8 cellular contexts compared by ENCODE assay signal in genomic region chr1:218339267-218339831, GRCh38. TPM values are rescaled to one million over a fixed set of nuclear protein-coding genes. Genes with fewer than 3 reads are reported as not detected.
DNase-seq lines count a peak whose midpoint lies in the region; ATAC-seq and TF ChIP-seq lines count a peak whose summit lies in the region.

No MANE protein-coding gene starts in this region.

- H3K9me3 ChIP-seq in transverse colon, result no peaks in the 10 kb centered on the region

- peaks cover 1% of the 10 kb centered on the region for H3K36me3 Mint-ChIP-seq in activated naive CD4-positive, alpha-beta T cell treated with anti-CD3 and anti-CD28 coated beads, Interleukin-2, amount 10 ng/mL, durations not matched to agents 7 days and 5 days

- TF ChIP-seq CTCF in GM13977 (IDR thresholded peaks at IDR 0.05; ENCODE audit: extremely low read depth, insufficient read depth, missing control alignments) (peak; percentile 62), fibroblast of villous mesenchyme (IDR thresholded peaks at IDR 0.05; ENCODE audit: insufficient read depth, low read depth, low read length) (peak; percentile 72), transverse colon (IDR thresholded peaks at IDR 0.05) (peak; percentile 53 to 75 (median 61))

- no peak overlapping the region for H3K4me3 ChIP-seq in fibroblast of villous mesenchyme (ENCODE audit: low read depth, low read length)
- no peak overlapping the region for H3K4me3 ChIP-seq in transverse colon

- H3K9me3 Mint-ChIP-seq in activated naive CD4-positive, alpha-beta T cell treated with anti-CD3 and anti-CD28 coated beads, Interleukin-2, amount 10 ng/mL, durations not matched to agents 7 days and 5 days, result no peaks in the 10 kb centered on the region

- CTCF ChIA-PET in activated naive CD4-positive, alpha-beta T cell treated with anti-CD3 and anti-CD28 coated beads, Interleukin-2, amount 10 ng/mL, durations not matched to agents 7 days and 5 days (lab: Charles Lee), result interaction anchor here (0.6 to 1.3 kb wide), 6 partner anchors 17 to 184 kb away, joined by 3 to 4 read pairs (median 3); no protein-coding TSS in a partner anchor

- no peak overlapping the region for H3K4me3 Mint-ChIP-seq in activated naive CD4-positive, alpha-beta T cell treated with anti-CD3 and anti-CD28 coated beads, Interleukin-2, amount 10 ng/mL, durations not matched to agents 7 days and 5 days

- H3K4me1 Mint-ChIP-seq in activated naive CD4-positive, alpha-beta T cell treated with anti-CD3 and anti-CD28 coated beads, Interleukin-2, amount 10 ng/mL, durations not matched to agents 7 days and 5 days, result no peaks in the 10 kb centered on the region

- H3K4me1 ChIP-seq in transverse colon, result peaks cover 0 to 6% (median 0%) of the 10 kb centered on the region in 4 donors

- peak; percentile 80 for ATAC-seq in HG03175 (IDR thresholded peaks at IDR 0.05; ENCODE audit: unreplicated experiment)

- H3K27ac ChIP-seq in transverse colon, result no peak overlapping the region

- in situ Hi-C loops in ACHN (cut with HindIII; ENCODE audit: low pct_ligation_motif_present, low pct_unique_long_range_greater_than_20kb, low sequenced_read_pairs), result no loop called here
- in situ Hi-C loops in GM13977 (cut with MboI; ENCODE audit: low pct_unique_long_range_greater_than_20kb, low sequenced_read_pairs, unreplicated experiment), result loop anchor here (25.0 kb wide), 3 partner anchors 848 to 1473 kb away; no protein-coding TSS in a partner anchor
- in situ Hi-C loops in transverse colon (cut with MboI; ENCODE audit: low pct_ligation_motif_present in 1 of 4, low pct_unique_long_range_greater_than_20kb in 1 of 4, low sequenced_read_pairs in 3 of 4), result loop anchor here (25.0 kb wide), 5 partner anchors 173 to 1473 kb away; no protein-coding TSS in a partner anchor

- H3K27ac Mint-ChIP-seq in activated naive CD4-positive, alpha-beta T cell treated with anti-CD3 and anti-CD28 coated beads, Interleukin-2, amount 10 ng/mL, durations not matched to agents 7 days and 5 days, result no peak overlapping the region

- TF ChIP-seq POLR2A in transverse colon (IDR thresholded peaks at IDR 0.05), result no peak

- no peak for TF ChIP-seq EP300 in transverse colon (IDR thresholded peaks at IDR 0.05; ENCODE audit: low read depth)

- intact Hi-C loops in transverse colon (cut with DNase I; ENCODE audit: low total_unique reads), result no loop called here

- H3K27me3 ChIP-seq in transverse colon, result peaks cover 3% of the 10 kb centered on the region

- peak; percentile 64 for DNase-seq in ACHN
- DNase-seq in GM13977 (ENCODE audit: low spot score), result no peak
- peak; percentile 55 for DNase-seq in RKO (ENCODE audit: low spot score)
- peak; percentile 60 for DNase-seq in fibroblast of villous mesenchyme (ENCODE audit: low read depth)
- DNase-seq in transverse colon, result no peak
- DNase-seq in stimulated activated CD4-positive, alpha-beta T cell treated with anti-CD3 and anti-CD28 coated beads, Interleukin-15, amount 100 ng/mL, for 24 hours, result no peak
- no peak for DNase-seq in activated naive CD4-positive, alpha-beta T cell treated with anti-CD3 and anti-CD28 coated beads, Interleukin-2, amount 10 ng/mL, durations not matched to agents 7 days and 5 days

- no peaks in the 10 kb centered on the region for H3K27me3 Mint-ChIP-seq in activated naive CD4-positive, alpha-beta T cell treated with anti-CD3 and anti-CD28 coated beads, Interleukin-2, amount 10 ng/mL, durations not matched to agents 7 days and 5 days

- no peaks in the 10 kb centered on the region for H3K36me3 ChIP-seq in transverse colon

- 0 to 4% methylated on average over 1 of the region's 1 CpG for WGBS in transverse colon (ENCODE audit: low coverage in 1 of 2), 2 donors

RNA-seq across cellular contexts. Expression of gene TGFB2, which starts 5.8 kb away (rescaled TPM):
- 28.0 and 36.3 TPM in 2 replicates for total RNA-seq in fibroblast of villous mesenchyme
- total RNA-seq in transverse colon, result 1 to 10 TPM in 2 of 4 donors, under 1 TPM in 2; 0.41 to 2.2 (median 1.1) TPM

RNA-seq across cellular contexts. Expression of gene RRP15, which starts 54.3 kb away (rescaled TPM):
- total RNA-seq in fibroblast of villous mesenchyme (7.8 and 10.6 TPM in 2 replicates), transverse colon (1 to 10 TPM; 1.2 to 3.8 (median 2.0) TPM)

Comparison
In these comparisons a context has a peak if more than half of its experiments do, and no peak if none do; other contexts are left out.
1. DNase-seq: peak in ACHN (single experiment), RKO (single experiment) and fibroblast of villous mesenchyme (single experiment); none in GM13977 (single experiment), transverse colon (single experiment), stimulated activated CD4-positive, alpha-beta T cell treated with anti-CD3 and anti-CD28 coated beads, Interleukin-15, amount 100 ng/mL, for 24 hours (single experiment) and activated naive CD4-positive, alpha-beta T cell treated with anti-CD3 and anti-CD28 coated beads, Interleukin-2, amount 10 ng/mL, durations not matched to agents 7 days and 5 days (single experiment).
2. Peak in every context shown above with its lines, with median percentiles within 50 percentile points of each other: CTCF ChIP-seq.